Comparison of ENCODE assay signal across 1 cellular context in the genomic region with DNA sequence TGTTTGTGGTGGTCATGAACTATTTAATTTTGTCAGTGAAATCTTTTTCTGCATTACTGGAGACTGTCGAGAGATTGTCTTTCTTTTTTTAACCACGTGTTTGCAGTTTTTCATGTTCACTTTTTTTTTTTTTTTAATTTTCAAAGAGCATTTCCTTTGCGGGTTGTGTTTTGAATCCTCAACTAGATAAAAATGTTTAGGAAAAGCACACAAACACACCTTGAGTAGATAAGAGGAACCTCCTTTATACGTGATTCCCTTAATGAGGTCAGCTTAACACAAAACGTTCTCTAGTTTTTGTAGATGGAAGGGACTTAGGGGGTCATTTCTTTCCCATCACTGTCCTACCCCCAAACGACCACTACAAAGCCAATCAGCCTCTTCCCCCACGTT.
TF ChIP-seq lines count a peak whose summit lies in the region.

No MANE protein-coding gene starts in this region.

TF ChIP-seq in endothelial cell of umbilical vein, 7 proteins besides CTCF, POLR2A, EP300 and RAD21:
- TF ChIP-seq EZH2 (IDR thresholded peaks at IDR 0.05; ENCODE audit: borderline replicate concordance, low read depth, low read length, severe bottlenecking) (no peak), MYC (IDR thresholded peaks at IDR 0.05; ENCODE audit: low read depth, low read length) (no peak), JUN (IDR thresholded peaks at IDR 0.05; ENCODE audit: borderline replicate concordance, insufficient read depth, insufficient read length, low read depth) (no peak), POLR2AphosphoS5 (IDR thresholded peaks at IDR 0.05; ENCODE audit: insufficient read depth, low read depth, low read length) (no peak), GATA2 (IDR thresholded peaks at IDR 0.05; ENCODE audit: insufficient read depth, insufficient read length, low read depth, low read length) (no peak), MAX (IDR thresholded peaks at IDR 0.05; ENCODE audit: insufficient read depth, insufficient read length) (no peak), FOS (IDR thresholded peaks at IDR 0.05; ENCODE audit: borderline replicate concordance, insufficient read depth, low read length) (no peak)
